In the genomic region with DNA sequence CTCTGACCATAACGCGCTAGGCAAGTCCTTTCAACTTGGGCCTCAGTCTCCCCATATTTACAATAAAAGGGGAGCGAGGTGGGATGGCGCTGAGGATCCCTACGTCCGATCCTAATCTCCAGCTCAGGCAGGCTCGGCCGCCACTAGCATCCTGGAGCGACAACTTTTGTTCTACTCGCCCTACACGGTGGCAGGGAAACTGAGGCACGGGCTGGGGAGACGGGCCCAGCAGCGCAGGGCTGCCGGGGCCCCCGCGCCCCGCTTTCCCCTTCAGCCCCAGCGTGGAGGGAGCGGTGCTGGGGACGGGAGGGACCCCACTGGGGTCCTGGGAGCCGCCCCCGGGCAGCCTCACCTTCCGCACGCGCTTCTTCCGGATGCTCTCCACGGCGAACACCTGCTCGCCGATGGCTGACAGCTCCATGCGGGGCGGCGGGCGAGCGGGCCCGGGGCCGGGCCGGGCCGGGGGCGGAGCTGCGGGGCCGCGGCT, we compare ENCODE assay signal across 8 cellular contexts. TPM values are rescaled to one million over a fixed set of nuclear protein-coding genes. Genes with fewer than 3 reads are reported as not detected.
DNase-seq lines count a peak whose midpoint lies in the region; ATAC-seq and TF ChIP-seq lines count a peak whose summit lies in the region.

No MANE protein-coding gene starts in this region.

- H3K9me2 ChIP-seq in GM23338 (ENCODE audit: insufficient read depth) (no peaks in the 10 kb centered on the region), hepatocyte (replicated peaks; ENCODE audit: insufficient read depth) (no peaks in the 10 kb centered on the region)

- H3K9me3 ChIP-seq in hepatocyte (ENCODE audit: low read depth): no peaks in the 10 kb centered on the region
- H3K9me3 ChIP-seq in spleen: no peaks in the 10 kb centered on the region

- H3K4me1 Mint-ChIP-seq in GM23338 (peaks cover 26% of the 10 kb centered on the region), WTC11 (peaks cover 26% of the 10 kb centered on the region)

- 0 out of 2 replicates have a peak, but pooled peaks cover 11% of the 10 kb centered on the region for H3F3A ChIP-seq in GM23338 (replicated peaks; ENCODE audit: low read depth)

- WGBS in hepatocyte (ENCODE audit: low lambda C conversion rate, missing lambda C conversion rate): 45% methylated on average over 9 of the region's 44 CpGs
- 10 to 33% (median 16%) methylated on average over 12 to 44 of the region's 44 CpGs for WGBS in spleen, 5 donors

- H3K27me3 ChIP-seq in GM23338 (ENCODE audit: insufficient read depth) (peaks cover 27% of the 10 kb centered on the region), hepatocyte (peaks cover 27% of the 10 kb centered on the region), spleen (replicated peaks in 1 of 7) (peaks cover 0 to 27% (median 0%) of the 10 kb centered on the region in 7 donors)

- H3K4me3 Mint-ChIP-seq in GM23338 (peak overlapping the region; percentile 59), WTC11 (peak overlapping the region; percentile 58)

- H3K79me2 ChIP-seq in GM23338 (replicated peaks; ENCODE audit: insufficient read depth) (no peaks in the 10 kb centered on the region), hepatocyte (no peaks in the 10 kb centered on the region)

- H3K36me3 ChIP-seq in GM23338 (ENCODE audit: insufficient read depth) (no peaks in the 10 kb centered on the region), hepatocyte (replicated peaks; ENCODE audit: insufficient read depth, low read depth) (no peaks in the 10 kb centered on the region), spleen (peaks cover 0 to 32% (median 3%) of the 10 kb centered on the region in 6 donors)

- no peaks in the 10 kb centered on the region for H4K20me1 ChIP-seq in GM23338 (replicated peaks; ENCODE audit: insufficient read depth)
- H4K20me1 ChIP-seq in hepatocyte (ENCODE audit: insufficient read depth, poor library complexity, severe bottlenecking): no peaks in the 10 kb centered on the region

- H3K4me3 ChIP-seq in GM23338 (peak overlapping the region; percentile 73), hepatocyte (peak overlapping the region; percentile 79), spleen (peak overlapping the region; percentile 60 to 97 (median 80))

- no peak for DNase-seq in GM23338 (ENCODE audit: low spot score)
- no peak for DNase-seq in WTC11 (ENCODE audit: low spot score)
- DNase-seq in hepatocyte (ENCODE audit: low spot score): no peak
- no peak for DNase-seq in spleen
- no peak for DNase-seq in iPS-NIHi7 (ENCODE audit: extremely low spot score)
- no peak for DNase-seq in LoVo (ENCODE audit: low spot score)

- POLR2A ChIA-PET in WTC11 (lab: Charles Lee): interaction anchor here (0.6 to 1.3 kb wide), 4 partner anchors 160 to 383 kb away, joined by 3 read pairs; a partner anchor contains a TSS

- no peak overlapping the region for H3K27ac Mint-ChIP-seq in GM23338
- no peak overlapping the region for H3K27ac Mint-ChIP-seq in WTC11

- no peaks in the 10 kb centered on the region for H3K9me3 Mint-ChIP-seq in GM23338
- H3K9me3 Mint-ChIP-seq in WTC11: no peaks in the 10 kb centered on the region

- H2AFZ ChIP-seq in GM23338 (no peak overlapping the region), hepatocyte (peak overlapping the region; percentile 66)

- H3K4me1 ChIP-seq in GM23338 (ENCODE audit: insufficient read depth) (peaks cover 28% of the 10 kb centered on the region), hepatocyte (ENCODE audit: insufficient read depth) (peaks cover 9% of the 10 kb centered on the region), spleen (peaks cover 37 to 64% (median 56%) of the 10 kb centered on the region in 6 donors)

- H3K27ac ChIP-seq in GM23338 (ENCODE audit: low read depth) (no peak overlapping the region), hepatocyte (peak overlapping the region; percentile 37), spleen (peak overlapping the region; percentile 87 to 98 (median 95))

- H3K27me3 Mint-ChIP-seq in GM23338 (ENCODE audit: insufficient read depth, low read depth, poor library complexity) (peaks cover 33% of the 10 kb centered on the region), WTC11 (ENCODE audit: low read depth) (peaks cover 42% of the 10 kb centered on the region)

- CTCF ChIA-PET in WTC11 (lab: Charles Lee): interaction anchor here (0.7 to 3.0 kb wide), 12 partner anchors 13 to 383 kb away, joined by 3 to 17 read pairs (median 6); no protein-coding TSS in a partner anchor

- intact Hi-C loops in spleen (cut with DNase I; ENCODE audit: low total_unique reads): no loop called here

- no peak for TF ChIP-seq POLR2A in spleen (IDR thresholded peaks at IDR 0.05)

- H3K36me3 Mint-ChIP-seq in GM23338 (ENCODE audit: low read depth) (no peaks in the 10 kb centered on the region), WTC11 (no peaks in the 10 kb centered on the region)

- ATAC-seq in GM23338 (peak; percentile 37), WTC11 (no peak; the same call in 1 of the 2 replicates), GM19035 (IDR thresholded peaks at IDR 0.05; ENCODE audit: unreplicated experiment) (no peak)
- ATAC-seq in activated CD4-positive, CD25-positive, alpha-beta regulatory T cell treated with anti-CD3 and anti-CD28 coated beads, Interleukin-2, amount 50 U/mL, for 24 hours: no peak

- no peak for TF ChIP-seq CTCF in GM23338 (conservative IDR thresholded peaks at IDR 0.05; ENCODE audit: low read depth in 2 of 2)
- no peak for TF ChIP-seq CTCF in WTC11 (IDR thresholded peaks at IDR 0.05)
- TF ChIP-seq CTCF in hepatocyte (IDR thresholded peaks at IDR 0.05; ENCODE audit: poor library complexity): no peak
- no peak for TF ChIP-seq CTCF in spleen (IDR thresholded peaks at IDR 0.05 in 8 of 11, conservative IDR thresholded peaks at IDR 0.05 in 3 of 11)

- H3K4me2 ChIP-seq in GM23338 (peak overlapping the region; percentile 84), hepatocyte (peak overlapping the region; percentile 96)

TF ChIP-seq in GM23338, 12 proteins besides CTCF, POLR2A, EP300 and RAD21 (continues in another document):
- TF ChIP-seq EZH2 (IDR thresholded peaks at IDR 0.05; ENCODE audit: low read depth, unreplicated experiment) (no peak), CREB1 (CRISPR knock-in tag; IDR thresholded peaks at IDR 0.05; ENCODE audit: low read depth) (no peak), NANOG (IDR thresholded peaks at IDR 0.05; ENCODE audit: borderline replicate concordance) (no peak), JUNB (IDR thresholded peaks at IDR 0.05; ENCODE audit: unreplicated experiment) (no peak), ZNF114 (CRISPR knock-in tag; IDR thresholded peaks at IDR 0.05) (no peak), ZNF331 (CRISPR knock-in tag; IDR thresholded peaks at IDR 0.05; ENCODE audit: low read depth) (no peak), EZH2phosphoT487 (IDR thresholded peaks at IDR 0.05; ENCODE audit: unreplicated experiment) (no peak)

TF ChIP-seq in WTC11, 78 proteins besides CTCF, POLR2A, EP300 and RAD21 (continues in another document):
- TF ChIP-seq MYBL2 (CRISPR knock-in tag; IDR thresholded peaks at IDR 0.05) (no peak), ETV6 (CRISPR knock-in tag; IDR thresholded peaks at IDR 0.05) (no peak), ZNF423 (CRISPR knock-in tag; IDR thresholded peaks at IDR 0.05) (no peak), OVOL2 (CRISPR knock-in tag; IDR thresholded peaks at IDR 0.05; ENCODE audit: borderline replicate concordance) (no peak), ZNF263 (CRISPR knock-in tag; IDR thresholded peaks at IDR 0.05; ENCODE audit: low read depth) (no peak), NFE2L1 (CRISPR knock-in tag; IDR thresholded peaks at IDR 0.05) (no peak), FOXK1 (CRISPR knock-in tag; IDR thresholded peaks at IDR 0.05) (no peak), ELF4 (CRISPR knock-in tag; IDR thresholded peaks at IDR 0.05; ENCODE audit: low read depth) (no peak)
- TF ChIP-seq, protein P1, sequence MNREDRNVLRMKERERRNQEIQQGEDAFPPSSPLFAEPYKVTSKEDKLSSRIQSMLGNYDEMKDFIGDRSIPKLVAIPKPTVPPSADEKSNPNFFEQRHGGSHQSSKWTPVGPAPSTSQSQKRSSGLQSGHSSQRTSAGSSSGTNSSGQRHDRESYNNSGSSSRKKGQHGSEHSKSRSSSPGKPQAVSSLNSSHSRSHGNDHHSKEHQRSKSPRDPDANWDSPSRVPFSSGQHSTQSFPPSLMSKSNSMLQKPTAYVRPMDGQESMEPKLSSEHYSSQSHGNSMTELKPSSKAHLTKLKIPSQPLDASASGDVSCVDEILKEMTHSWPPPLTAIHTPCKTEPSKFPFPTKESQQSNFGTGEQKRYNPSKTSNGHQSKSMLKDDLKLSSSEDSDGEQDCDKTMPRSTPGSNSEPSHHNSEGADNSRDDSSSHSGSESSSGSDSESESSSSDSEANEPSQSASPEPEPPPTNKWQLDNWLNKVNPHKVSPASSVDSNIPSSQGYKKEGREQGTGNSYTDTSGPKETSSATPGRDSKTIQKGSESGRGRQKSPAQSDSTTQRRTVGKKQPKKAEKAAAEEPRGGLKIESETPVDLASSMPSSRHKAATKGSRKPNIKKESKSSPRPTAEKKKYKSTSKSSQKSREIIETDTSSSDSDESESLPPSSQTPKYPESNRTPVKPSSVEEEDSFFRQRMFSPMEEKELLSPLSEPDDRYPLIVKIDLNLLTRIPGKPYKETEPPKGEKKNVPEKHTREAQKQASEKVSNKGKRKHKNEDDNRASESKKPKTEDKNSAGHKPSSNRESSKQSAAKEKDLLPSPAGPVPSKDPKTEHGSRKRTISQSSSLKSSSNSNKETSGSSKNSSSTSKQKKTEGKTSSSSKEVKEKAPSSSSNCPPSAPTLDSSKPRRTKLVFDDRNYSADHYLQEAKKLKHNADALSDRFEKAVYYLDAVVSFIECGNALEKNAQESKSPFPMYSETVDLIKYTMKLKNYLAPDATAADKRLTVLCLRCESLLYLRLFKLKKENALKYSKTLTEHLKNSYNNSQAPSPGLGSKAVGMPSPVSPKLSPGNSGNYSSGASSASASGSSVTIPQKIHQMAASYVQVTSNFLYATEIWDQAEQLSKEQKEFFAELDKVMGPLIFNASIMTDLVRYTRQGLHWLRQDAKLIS (CRISPR knock-in tag; IDR thresholded peaks at IDR 0.05; ENCODE audit: borderline replicate concordance): no peak

RNA-seq across cellular contexts. Expression of a gene that starts 0.4 kb away (rescaled TPM):
- 11.5 and 12.7 TPM in 2 replicates for total RNA-seq in GM23338 (2014; rRNA removed; shearing (Covaris generic))
- polyA plus RNA-seq in GM23338 (2016; fragmentation: Nextera tagmentation; extraction: Ambion mirVana): 2.6 and 2.8 TPM in 2 replicates
- 10.6 to 11.1 TPM (median 10.6 TPM) in 3 replicates for total RNA-seq in WTC11 (2021)
- total RNA-seq in hepatocyte: 3.2 and 9.6 TPM in 2 replicates
- polyA plus RNA-seq in hepatocyte: 4.2 and 9.5 TPM in 2 replicates
- total RNA-seq in spleen: 10 to 100 TPM; 50.9 to 99.4 (median 64.6) TPM
- 10 to 100 TPM; 20.2 to 62.0 (median 26.8) TPM for polyA plus RNA-seq in spleen

RNA-seq across cellular contexts. Expression of a gene that starts 55.0 kb away (rescaled TPM):
- not detected in 2 replicates for total RNA-seq in GM23338 (2014; rRNA removed; shearing (Covaris generic))
- not detected in 2 replicates for polyA plus RNA-seq in GM23338 (2016; fragmentation: Nextera tagmentation; extraction: Ambion mirVana)
- total RNA-seq in WTC11 (2021): 0.42 to 0.80 TPM (median 0.66 TPM) in 3 replicates
- not detected in 2 replicates for total RNA-seq in hepatocyte
- not detected in 2 replicates for polyA plus RNA-seq in hepatocyte
- total RNA-seq in spleen: 1 to 10 TPM in 5 of 7 donors, under 1 TPM in 1, not detected in 1; 0.70 to 3.8 (median 2.2) TPM
- polyA plus RNA-seq in spleen: 1 to 10 TPM; 1.8 to 3.4 (median 2.3) TPM
